11 cellular contexts compared by ENCODE assay signal in the genomic region with DNA sequence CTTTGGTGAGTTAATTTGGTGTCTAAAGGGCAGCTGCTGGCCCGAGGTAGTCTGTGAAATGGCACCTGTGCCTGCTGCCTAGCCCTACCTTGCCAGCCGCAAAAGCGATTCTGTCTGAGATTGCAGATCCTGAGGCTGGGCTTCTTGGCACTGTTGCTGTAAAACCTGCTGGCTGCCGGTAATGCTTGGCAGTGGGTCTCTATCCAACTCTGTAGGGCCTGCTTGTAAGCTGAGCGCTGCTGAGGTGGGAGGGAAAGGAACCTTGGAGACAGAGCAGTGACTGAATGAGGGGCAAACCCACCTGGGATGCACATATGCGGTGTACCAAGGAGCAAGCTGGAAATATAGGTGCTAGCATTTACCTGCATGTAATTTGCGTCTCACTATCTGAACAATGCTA. TPM values are rescaled to one million over a fixed set of nuclear protein-coding genes. Genes with fewer than 3 reads are reported as not detected.
DNase-seq lines count a peak whose midpoint lies in the region; ATAC-seq and TF ChIP-seq lines count a peak whose summit lies in the region.
"Had no signal": no experiment of that assay in that cellular context is flagged by ENCODE, and none has a peak within 500 bp of the region (broad histone marks: within the 10 kb centered on the region; RNA-seq: fewer than 3 reads in every experiment).

No MANE protein-coding gene starts in this region.

- no peaks in the 10 kb centered on the region for H3K9me3 ChIP-seq in DOHH2 (ENCODE audit: control insufficient read depth, insufficient read depth, low read length)
- no peaks in the 10 kb centered on the region for H3K9me3 ChIP-seq in H9 (ENCODE audit: control insufficient read depth, low read depth, low read length)
- no peaks in the 10 kb centered on the region for H3K9me3 ChIP-seq in upper lobe of left lung
- H3K9me3 ChIP-seq: ascending aorta had no signal

- no peak overlapping the region for H2BK5ac ChIP-seq in H9 (ENCODE audit: insufficient read length, low read length)

- H3K27ac Mint-ChIP-seq in H9 (no peak overlapping the region; a peak in 1 of 7 replicates), natural killer cell (peak overlapping the region; percentile 84 to 96)
- H3K27ac Mint-ChIP-seq in activated naive CD8-positive, alpha-beta T cell, result peak overlapping the region; percentile 96

- no peak overlapping the region for H2BK120ac ChIP-seq in H9 (ENCODE audit: low read depth, low read length, poor library complexity, severe bottlenecking)

- H3T11ph ChIP-seq in H9 (ENCODE audit: low read length), result no peak overlapping the region

- H3K4me3 Mint-ChIP-seq in H9 (no peak overlapping the region), natural killer cell (peak overlapping the region; percentile 95)
- H3K4me3 Mint-ChIP-seq in activated naive CD8-positive, alpha-beta T cell, result peak overlapping the region; percentile 97

- H2BK12ac ChIP-seq in H9 (ENCODE audit: insufficient read length, low read depth, low read length), result no peak overlapping the region

- H3K4me1 ChIP-seq in DOHH2 (ENCODE audit: control insufficient read depth, low read length) (peaks cover 100% of the 10 kb centered on the region), H9 (ENCODE audit: insufficient read depth, low read length) (no peaks in the 10 kb centered on the region), upper lobe of left lung (peaks cover 7 to 43% (median 34%) of the 10 kb centered on the region in 4 donors)
- H3K4me1 ChIP-seq: ascending aorta had no signal

- H3K56ac ChIP-seq in H9 (ENCODE audit: insufficient read length, low read depth, low read length), result no peak overlapping the region

- H3K4ac ChIP-seq in H9 (ENCODE audit: low read depth, low read length), result no peak overlapping the region

- intact Hi-C loops in natural killer cell (cut with micrococcal nuclease), result loop anchor here (2.0 to 10.0 kb wide), 2 partner anchors 127 to 385 kb away; a partner anchor contains a TSS

- H3K4me3 ChIP-seq in DOHH2 (ENCODE audit: low read length) (peak overlapping the region; percentile 89), upper lobe of left lung (no peak overlapping the region)
- H3K4me3 ChIP-seq: ascending aorta, hepatocyte had no signal

- no peak overlapping the region for H3K9ac ChIP-seq in H9 (ENCODE audit: extremely low read depth, insufficient read length, low read length)

- no peaks in the 10 kb centered on the region for H3K9me2 ChIP-seq in DOHH2 (replicated peaks; ENCODE audit: control insufficient read depth, low read length)

- H3K23me2 ChIP-seq in H9 (ENCODE audit: insufficient read length, low read depth, low read length, poor library complexity, severe bottlenecking), result no peaks in the 10 kb centered on the region

- TF ChIP-seq POLR2A in upper lobe of left lung (IDR thresholded peaks at IDR 0.05), result no peak

- H3K18ac ChIP-seq in H9 (ENCODE audit: insufficient read length, low read depth, low read length), result no peak overlapping the region

- H3K79me2 ChIP-seq in DOHH2 (ENCODE audit: control insufficient read depth, low read length) (peaks cover 100% of the 10 kb centered on the region), H9 (ENCODE audit: insufficient read depth, low read length) (no peaks in the 10 kb centered on the region)
- H3K79me2 ChIP-seq: hepatocyte had no signal

- H3K9me3 Mint-ChIP-seq in H9 (no peaks in the 10 kb centered on the region), natural killer cell (no peaks in the 10 kb centered on the region)
- no peaks in the 10 kb centered on the region for H3K9me3 Mint-ChIP-seq in activated naive CD8-positive, alpha-beta T cell (ENCODE audit: low read depth)

- H3K4me2 ChIP-seq in DOHH2 (ENCODE audit: low read length) (peak overlapping the region; percentile 78), H9 (ENCODE audit: insufficient read depth, insufficient read length, low read length) (no peak overlapping the region)
- H3K4me2 ChIP-seq: hepatocyte had no signal

- TF ChIP-seq EP300 in upper lobe of left lung (IDR thresholded peaks at IDR 0.05), result no peak

- H3K36me3 Mint-ChIP-seq in H9 (ENCODE audit: insufficient read depth in 1 of 3, low read depth in 3 of 3) (no peaks in the 10 kb centered on the region), natural killer cell (no peaks in the 10 kb centered on the region)
- peaks cover 7% of the 10 kb centered on the region for H3K36me3 Mint-ChIP-seq in activated naive CD8-positive, alpha-beta T cell

- H3K27ac ChIP-seq in DOHH2 (ENCODE audit: low read depth, low read length) (0 out of 2 replicates have a peak overlapping the region, but pooled peaks have one; percentile 1), H9 (ENCODE audit: insufficient read length, low read depth, low read length) (no peak overlapping the region), upper lobe of left lung (peak overlapping the region in 2 of 4 donors; percentile 57 to 59)
- H3K27ac ChIP-seq: ascending aorta, hepatocyte had no signal

- DNase-seq in H9 (peak; percentile 35), natural killer cell (no peak), upper lobe of left lung (no peak), HuH-7.5 (ENCODE audit: low spot score) (no peak)
- DNase-seq: NCI-H510A had no signal

- no peak overlapping the region for H2BK15ac ChIP-seq in H9 (ENCODE audit: low read depth, low read length)

- ATAC-seq in natural killer cell, result no peak
- no peak for ATAC-seq in upper lobe of left lung (ENCODE audit: low FRiP score in 2 of 2)
- ATAC-seq in GM21390 (IDR thresholded peaks at IDR 0.05; ENCODE audit: unreplicated experiment), result no peak

- no peak overlapping the region for H4K91ac ChIP-seq in H9 (ENCODE audit: insufficient read length, low read depth, low read length)

- H3F3A ChIP-seq in DOHH2 (ENCODE audit: control insufficient read depth, insufficient read depth), result peaks cover 10% of the 10 kb centered on the region; the same call in 1 of the 2 replicates

- no peaks in the 10 kb centered on the region for H3K79me1 ChIP-seq in H9 (ENCODE audit: insufficient read depth, low read depth, low read length, poor library complexity, severe bottlenecking)

- TF ChIP-seq CTCF in DOHH2 (IDR thresholded peaks at IDR 0.05; ENCODE audit: low read depth, low read length, poor library complexity, severe bottlenecking) (no peak), H9 (conservative IDR thresholded peaks at IDR 0.05) (no peak), natural killer cell (IDR thresholded peaks at IDR 0.05) (no peak), upper lobe of left lung (IDR thresholded peaks at IDR 0.05) (no peak)

- H3K14ac ChIP-seq in H9 (ENCODE audit: insufficient read depth, low read length), result no peak overlapping the region

- no peak overlapping the region for H4K5ac ChIP-seq in H9 (ENCODE audit: insufficient read length, low read depth, low read length)

- WGBS in H9 (ENCODE audit: extremely low coverage, insufficient read length, low lambda C conversion rate), result no CpG with 5 or more reads among the region's 7 CpGs
- 53 to 68% methylated on average over 4 to 7 of the region's 7 CpGs for WGBS in upper lobe of left lung, 2 donors

- no peak overlapping the region for H2AK5ac ChIP-seq in H9 (ENCODE audit: insufficient read length, low read length)

- no peak overlapping the region for H3K23ac ChIP-seq in H9 (ENCODE audit: insufficient read length, low read depth, low read length)

- H3K36me3 ChIP-seq in DOHH2 (ENCODE audit: control insufficient read depth, low read length), result peaks cover 95% of the 10 kb centered on the region
- no peaks in the 10 kb centered on the region for H3K36me3 ChIP-seq in upper lobe of left lung
- H3K36me3 ChIP-seq: ascending aorta had no signal

- peaks cover 12 to 16% of the 10 kb centered on the region in 2 experiments for H3K4me1 Mint-ChIP-seq in H9
- peaks cover 98% of the 10 kb centered on the region for H3K4me1 Mint-ChIP-seq in activated naive CD8-positive, alpha-beta T cell (ENCODE audit: low read depth)
- H3K4me1 Mint-ChIP-seq in natural killer cell, result peaks cover 96 to 97% of the 10 kb centered on the region in 2 donors

- no peak overlapping the region for H2AFZ ChIP-seq in H9 (ENCODE audit: low read length)
- H2AFZ ChIP-seq: hepatocyte had no signal

- H3K27me3 Mint-ChIP-seq in H9 (ENCODE audit: low read depth), result peaks cover 28% of the 10 kb centered on the region
- no peaks in the 10 kb centered on the region for H3K27me3 Mint-ChIP-seq in activated naive CD8-positive, alpha-beta T cell
- H3K27me3 Mint-ChIP-seq in natural killer cell (ENCODE audit: low read depth in 2 of 2), result no peaks in the 10 kb centered on the region

- no peak overlapping the region for H2BK20ac ChIP-seq in H9 (ENCODE audit: low read depth, low read length, poor library complexity, severe bottlenecking)

- no peaks in the 10 kb centered on the region for H3K27me3 ChIP-seq in DOHH2 (ENCODE audit: control insufficient read depth, low read length)
- no peaks in the 10 kb centered on the region for H3K27me3 ChIP-seq in H9 (ENCODE audit: insufficient read depth, low read length)
- H3K27me3 ChIP-seq in upper lobe of left lung, result no peaks in the 10 kb centered on the region
- H3K27me3 ChIP-seq: ascending aorta, hepatocyte had no signal

- no peak overlapping the region for H4K8ac ChIP-seq in H9 (replicated peaks; ENCODE audit: insufficient read length, low read depth, low read length)

- H4K20me1 ChIP-seq in DOHH2 (ENCODE audit: control insufficient read depth, insufficient read depth, low read depth, low read length) (peaks cover 86% of the 10 kb centered on the region), H9 (ENCODE audit: control insufficient read depth, insufficient read depth, insufficient read length) (no peaks in the 10 kb centered on the region)

RNA-seq across cellular contexts. Expression of a gene that starts 11.7 kb away (rescaled TPM):
- total RNA-seq in H9 (2021) (0.81 and 1.1 TPM in 2 replicates), natural killer cell (1,000 to 10,000 TPM; 1,088 to 1,116 (median 1,113) TPM), upper lobe of left lung (100 to 1,000 TPM in 4 of 6 donors, 10 to 100 TPM in 2; 72.3 to 331 (median 129) TPM)
- total RNA-seq: LHCN-M2 had no signal

RNA-seq across cellular contexts. Expression of a gene that starts 41.5 kb away (rescaled TPM):
- not detected in 2 replicates for total RNA-seq in H9 (2021)
- total RNA-seq in natural killer cell, result under 1 TPM; 0.32 to 0.95 (median 0.40) TPM
- 1 to 10 TPM in 2 of 6 donors, under 1 TPM in 3, not detected in 1; 0.33 to 3.1 (median 0.66) TPM for total RNA-seq in upper lobe of left lung
- total RNA-seq: ascending aorta, hepatocyte, LHCN-M2 had no signal

Comparison
In these comparisons a context has a peak if more than half of its experiments do, and no peak if none do; other contexts are left out.
1. H3K27ac Mint-ChIP-seq: peak in activated naive CD8-positive, alpha-beta T cell (single experiment) and natural killer cell (2 of 2); none in H9 (0 of 3).
2. H3K4me3 Mint-ChIP-seq: peak in activated naive CD8-positive, alpha-beta T cell (single experiment) and natural killer cell (single experiment); none in H9 (0 of 2).
3. RNA of a gene that starts 11.7 kb away (total RNA-seq): 1,088 to 1,116 TPM in natural killer cell and 72.3 to 331 TPM in upper lobe of left lung; 0.81 to 1.1 TPM in H9; every median in the first group is over 10 times any median in the second.